8 cellular contexts compared by ENCODE assay signal in genomic region chr1:23562138-23562819, GRCh38. TPM values are rescaled to one million over a fixed set of nuclear protein-coding genes. Genes with fewer than 3 reads are reported as not detected.
DNase-seq lines count a peak whose midpoint lies in the region; FAIRE-seq lines count a peak whose summit lies in the region.

No MANE protein-coding gene starts in this region.

- H3K36me3 Mint-ChIP-seq in activated naive CD4-positive, alpha-beta T cell treated with anti-CD3 and anti-CD28 coated beads for 36 hours (ENCODE audit: low read depth) = peaks cover 14% of the 10 kb centered on the region

- H3K9me3 Mint-ChIP-seq in activated naive CD4-positive, alpha-beta T cell treated with anti-CD3 and anti-CD28 coated beads for 36 hours = no peaks in the 10 kb centered on the region

- FAIRE-seq in TTC549 (lab: Jason Lieb, UNC) = peak; percentile 94

- no peak overlapping the region for H3K27ac Mint-ChIP-seq in activated naive CD4-positive, alpha-beta T cell treated with anti-CD3 and anti-CD28 coated beads for 36 hours

- H3K9me3 ChIP-seq in thymus (ENCODE audit: control insufficient read depth) = no peaks in the 10 kb centered on the region

- peak; percentile 35 for DNase-seq in activated naive CD4-positive, alpha-beta T cell treated with anti-CD3 and anti-CD28 coated beads for 36 hours
- DNase-seq in activated naive CD4-positive, alpha-beta T cell treated with Interleukin-2 at 50 U/mL for 16 hours = no peak
- DNase-seq in NCI-H187 (lab: John Stamatoyannopoulos, UW) (peak; percentile 94 to 95), epithelial cell of prostate (ENCODE audit: low read depth, low spot score) (peak; percentile 55), midbrain (lab: John Stamatoyannopoulos, UW) (peak; percentile 90)
- DNase-seq in activated CD8-positive, alpha-beta memory T cell treated with anti-CD3 and anti-CD28 coated beads, Interleukin-2, amount 50 U/mL, for 48 hours = no peak

- H3K4me1 ChIP-seq in thymus (ENCODE audit: control insufficient read depth, insufficient read depth, low read length) = peaks cover 26% of the 10 kb centered on the region

- peaks cover 3% of the 10 kb centered on the region for H3K27me3 Mint-ChIP-seq in activated naive CD4-positive, alpha-beta T cell treated with anti-CD3 and anti-CD28 coated beads for 36 hours (ENCODE audit: low read depth)

- peaks cover 6% of the 10 kb centered on the region for H3K27me3 ChIP-seq in thymus (ENCODE audit: control insufficient read depth, insufficient read depth)

- peak overlapping the region; percentile 68 for H3K27ac ChIP-seq in epithelial cell of prostate
- peak overlapping the region; percentile 58 for H3K27ac ChIP-seq in thymus (ENCODE audit: low read depth)

- H3K4me3 Mint-ChIP-seq in activated naive CD4-positive, alpha-beta T cell treated with anti-CD3 and anti-CD28 coated beads for 36 hours = peak overlapping the region; percentile 33

- intact Hi-C loops in activated naive CD4-positive, alpha-beta T cell treated with anti-CD3 and anti-CD28 coated beads for 36 hours (cut with micrococcal nuclease) = no loop called here

- CTCF ChIA-PET in activated naive CD4-positive, alpha-beta T cell treated with anti-CD3 and anti-CD28 coated beads for 36 hours (lab: Charles Lee) = interaction anchor here (0.7 to 1.2 kb wide), 3 partner anchors 12 to 1305 kb away, joined by 3 to 4 read pairs (median 3); no protein-coding TSS in a partner anchor

- H3K36me3 ChIP-seq in thymus (ENCODE audit: control insufficient read depth, insufficient read depth) = no peaks in the 10 kb centered on the region

- H3K4me1 Mint-ChIP-seq in activated naive CD4-positive, alpha-beta T cell treated with anti-CD3 and anti-CD28 coated beads for 36 hours (ENCODE audit: low read depth) = peaks cover 40% of the 10 kb centered on the region

- H3K4me3 ChIP-seq in thymus (ENCODE audit: low read length) = peak overlapping the region; percentile 20

- WGBS in thymus = 8% methylated on average over 19 of the region's 19 CpGs

RNA-seq across cellular contexts. Expression of gene ID3, which starts 3.0 kb away (rescaled TPM):
- 10 to 100 TPM; 69.5 to 74.6 TPM for total RNA-seq in activated naive CD4-positive, alpha-beta T cell treated with anti-CD3 and anti-CD28 coated beads for 36 hours
- polyA plus RNA-seq in thymus = 131 TPM

RNA-seq across cellular contexts. Expression of gene E2F2, which starts 31.2 kb away (rescaled TPM):
- total RNA-seq in activated naive CD4-positive, alpha-beta T cell treated with anti-CD3 and anti-CD28 coated beads for 36 hours = 10 to 100 TPM; 31.3 to 33.8 TPM
- 2.0 TPM for polyA plus RNA-seq in thymus

Comparison
In these comparisons a context has a peak if more than half of its experiments do, and no peak if none do; other contexts are left out.
1. DNase-seq: peak in activated naive CD4-positive, alpha-beta T cell treated with anti-CD3 and anti-CD28 coated beads for 36 hours (single experiment), NCI-H187 (2 of 2), epithelial cell of prostate (single experiment) and midbrain (single experiment); none in activated naive CD4-positive, alpha-beta T cell treated with Interleukin-2 at 50 U/mL for 16 hours (single experiment) and activated CD8-positive, alpha-beta memory T cell treated with anti-CD3 and anti-CD28 coated beads, Interleukin-2, amount 50 U/mL, for 48 hours (single experiment).